In the genomic region with DNA sequence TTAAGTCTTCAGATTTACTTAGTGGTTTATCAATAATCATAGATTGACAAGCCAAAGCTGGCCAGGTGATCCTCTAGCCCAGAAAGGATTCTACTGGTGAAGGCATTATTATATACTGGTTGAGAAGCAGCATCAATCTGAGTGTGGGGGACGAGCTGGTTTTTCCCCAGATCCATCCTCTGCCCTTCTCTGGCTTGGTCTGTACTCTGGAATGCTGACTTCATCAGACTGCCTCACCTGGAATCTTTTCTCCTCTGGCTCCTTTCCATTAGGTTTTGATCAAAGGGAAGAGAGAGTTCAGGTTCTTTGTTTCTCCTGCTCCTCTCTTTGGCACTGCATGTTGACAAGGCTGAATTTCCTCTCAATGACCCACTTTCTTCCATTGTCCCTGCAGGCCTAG, we compare ENCODE assay signal across 36 cellular contexts.
"Had no signal": no experiment of that assay in that cellular context is flagged by ENCODE, and none has a peak within 500 bp of the region (broad histone marks: within the 10 kb centered on the region; RNA-seq: fewer than 3 reads in every experiment).

No MANE protein-coding gene starts in this region.

- H3K27ac ChIP-seq: adrenal gland, breast epithelium, cardiac muscle cell, colonic mucosa, heart left ventricle, WERI-Rb-1 had no signal

- ATAC-seq: activated CD4-positive, alpha-beta T cell treated with anti-CD3 and anti-CD28 coated beads for 36 hours; activated CD8-positive, alpha-beta memory T cell treated with anti-CD3 and anti-CD28 coated beads, Interleukin-2, amount 10 ng/mL, durations not matched to agents 7 days and 5 days; activated CD8-positive, alpha-beta T cell treated with anti-CD3 and anti-CD28 coated beads, Interleukin-2, amount 10 ng/mL, durations not matched to agents 7 days and 5 days; activated naive CD8-positive, alpha-beta T cell treated with anti-CD3 and anti-CD28 coated beads, Interleukin-2, amount 50 U/mL, for 24 hours; esophagus mucosa; heart left ventricle; T-helper 17 cell had no signal

- H3K36me3 ChIP-seq: adrenal gland, breast epithelium, cardiac muscle cell, colonic mucosa, heart left ventricle, WERI-Rb-1 had no signal

- H3K4me3 ChIP-seq: adrenal gland, breast epithelium, cardiac muscle cell, colonic mucosa, heart left ventricle had no signal

- H3K27me3 Mint-ChIP-seq: activated CD4-positive, alpha-beta T cell treated with anti-CD3 and anti-CD28 coated beads, Interleukin-2, amount 10 ng/mL, durations not matched to agents 24 days and 14 days; activated CD8-positive, alpha-beta memory T cell treated with anti-CD3 and anti-CD28 coated beads, Interleukin-2, amount 10 ng/mL, durations not matched to agents 7 days and 5 days; brain; T-helper 17 cell had no signal

- H3K9me3 Mint-ChIP-seq: activated CD4-positive, alpha-beta memory T cell treated with anti-CD3 and anti-CD28 coated beads for 36 hours; activated CD4-positive, alpha-beta T cell treated with anti-CD3 and anti-CD28 coated beads, Interleukin-2, amount 10 ng/mL, durations not matched to agents 24 days and 14 days; activated naive CD4-positive, alpha-beta T cell treated with anti-CD3 and anti-CD28 coated beads for 36 hours; activated naive CD4-positive, alpha-beta T cell treated with anti-CD3 and anti-CD28 coated beads, Interleukin-2, amount 50 U/mL, for 24 hours; activated naive CD8-positive, alpha-beta T cell treated with anti-CD3 and anti-CD28 coated beads for 36 hours; activated T-helper 1 cell treated with anti-CD3 and anti-CD28 coated beads, Interleukin-12 subunit alpha, Interleukin-12 subunit beta, Interleukin-2, Interleukin-4 antibody, amounts not matched to agents 30 ng/mL and 10 ng/mL and 1 ng/mL, durations not matched to agents 14 hours and 24 hours and 36 hours; activated T-helper 2 cell treated with anti-CD3 and anti-CD28 coated beads, Interferon-gamma antibody, Interleukin-2, Interleukin-4, amounts not matched to agents 10 μg/mL and 5 μg/mL and 100 μg/mL, durations not matched to agents 14 hours and 24 hours and 36 hours; brain; T-helper 2 cell treated with Interferon-gamma antibody and Interleukin-4, amounts not matched to agents 5 μg/mL and 100 μg/mL, for 36 hours had no signal

- H3K27me3 ChIP-seq: adrenal gland, breast epithelium, cardiac muscle cell, colonic mucosa, heart left ventricle had no signal

- H3K9me3 ChIP-seq: adrenal gland, breast epithelium, colonic mucosa, heart left ventricle had no signal

- H3K4me1 ChIP-seq: adrenal gland, breast epithelium, colonic mucosa, heart left ventricle had no signal

- H3K27ac Mint-ChIP-seq: activated CD4-positive, alpha-beta memory T cell treated with anti-CD3 and anti-CD28 coated beads for 36 hours; activated CD4-positive, alpha-beta T cell treated with anti-CD3 and anti-CD28 coated beads for 36 hours; activated CD4-positive, alpha-beta T cell treated with anti-CD3 and anti-CD28 coated beads, Interleukin-2, amount 10 ng/mL, durations not matched to agents 24 days and 14 days; activated CD8-positive, alpha-beta memory T cell treated with anti-CD3 and anti-CD28 coated beads, Interleukin-2, amount 10 ng/mL, durations not matched to agents 7 days and 5 days; activated CD8-positive, alpha-beta T cell treated with anti-CD3 and anti-CD28 coated beads, Interleukin-2, amount 10 ng/mL, durations not matched to agents 7 days and 5 days; activated naive CD4-positive, alpha-beta T cell treated with anti-CD3 and anti-CD28 coated beads for 36 hours; activated naive CD4-positive, alpha-beta T cell treated with anti-CD3 and anti-CD28 coated beads, Interleukin-2, amount 50 U/mL, for 24 hours; activated naive CD8-positive, alpha-beta T cell treated with anti-CD3 and anti-CD28 coated beads for 36 hours; activated naive CD8-positive, alpha-beta T cell treated with anti-CD3 and anti-CD28 coated beads, Interleukin-2, amount 50 U/mL, for 24 hours; activated T-helper 1 cell treated with anti-CD3 and anti-CD28 coated beads, Interleukin-12 subunit alpha, Interleukin-12 subunit beta, Interleukin-2, Interleukin-4 antibody, amounts not matched to agents 30 ng/mL and 10 ng/mL and 1 ng/mL, durations not matched to agents 14 hours and 24 hours and 36 hours; activated T-helper 2 cell treated with anti-CD3 and anti-CD28 coated beads, Interferon-gamma antibody, Interleukin-2, Interleukin-4, amounts not matched to agents 10 μg/mL and 5 μg/mL and 100 μg/mL, durations not matched to agents 14 hours and 24 hours and 36 hours; brain; T-helper 17 cell; T-helper 2 cell treated with Interferon-gamma antibody and Interleukin-4, amounts not matched to agents 5 μg/mL and 100 μg/mL, for 36 hours had no signal

- H3K4me3 Mint-ChIP-seq: activated CD4-positive, alpha-beta memory T cell treated with anti-CD3 and anti-CD28 coated beads for 36 hours; activated CD4-positive, alpha-beta T cell treated with anti-CD3 and anti-CD28 coated beads for 36 hours; activated CD4-positive, alpha-beta T cell treated with anti-CD3 and anti-CD28 coated beads, Interleukin-2, amount 10 ng/mL, durations not matched to agents 24 days and 14 days; activated CD8-positive, alpha-beta memory T cell treated with anti-CD3 and anti-CD28 coated beads, Interleukin-2, amount 10 ng/mL, durations not matched to agents 7 days and 5 days; activated CD8-positive, alpha-beta T cell treated with anti-CD3 and anti-CD28 coated beads, Interleukin-2, amount 10 ng/mL, durations not matched to agents 7 days and 5 days; activated naive CD4-positive, alpha-beta T cell treated with anti-CD3 and anti-CD28 coated beads for 36 hours; activated naive CD4-positive, alpha-beta T cell treated with anti-CD3 and anti-CD28 coated beads, Interleukin-2, amount 50 U/mL, for 24 hours; activated naive CD8-positive, alpha-beta T cell treated with anti-CD3 and anti-CD28 coated beads for 36 hours; activated naive CD8-positive, alpha-beta T cell treated with anti-CD3 and anti-CD28 coated beads, Interleukin-2, amount 50 U/mL, for 24 hours; activated T-helper 1 cell treated with anti-CD3 and anti-CD28 coated beads, Interleukin-12 subunit alpha, Interleukin-12 subunit beta, Interleukin-2, Interleukin-4 antibody, amounts not matched to agents 30 ng/mL and 10 ng/mL and 1 ng/mL, durations not matched to agents 14 hours and 24 hours and 36 hours; brain; T-helper 17 cell; T-helper 2 cell treated with Interferon-gamma antibody and Interleukin-4, amounts not matched to agents 5 μg/mL and 100 μg/mL, for 36 hours had no signal

- H3K4me1 Mint-ChIP-seq: activated CD4-positive, alpha-beta T cell treated with anti-CD3 and anti-CD28 coated beads for 36 hours; activated CD4-positive, alpha-beta T cell treated with anti-CD3 and anti-CD28 coated beads, Interleukin-2, amount 10 ng/mL, durations not matched to agents 24 days and 14 days; activated CD8-positive, alpha-beta memory T cell treated with anti-CD3 and anti-CD28 coated beads, Interleukin-2, amount 10 ng/mL, durations not matched to agents 7 days and 5 days; activated naive CD4-positive, alpha-beta T cell treated with anti-CD3 and anti-CD28 coated beads, Interleukin-2, amount 50 U/mL, for 24 hours; activated naive CD8-positive, alpha-beta T cell treated with anti-CD3 and anti-CD28 coated beads for 36 hours; activated naive CD8-positive, alpha-beta T cell treated with anti-CD3 and anti-CD28 coated beads, Interleukin-2, amount 50 U/mL, for 24 hours; brain; T-helper 17 cell had no signal

- H3K36me3 Mint-ChIP-seq: activated CD4-positive, alpha-beta memory T cell treated with anti-CD3 and anti-CD28 coated beads for 36 hours; activated CD8-positive, alpha-beta memory T cell treated with anti-CD3 and anti-CD28 coated beads, Interleukin-2, amount 10 ng/mL, durations not matched to agents 7 days and 5 days; activated naive CD4-positive, alpha-beta T cell treated with anti-CD3 and anti-CD28 coated beads, Interleukin-2, amount 50 U/mL, for 24 hours; activated naive CD8-positive, alpha-beta T cell treated with anti-CD3 and anti-CD28 coated beads for 36 hours; brain had no signal

- DNase-seq: activated CD4-positive, alpha-beta memory T cell treated with anti-CD3 and anti-CD28 coated beads for 36 hours; activated CD4-positive, alpha-beta T cell treated with anti-CD3 and anti-CD28 coated beads for 36 hours; activated CD4-positive, alpha-beta T cell treated with anti-CD3 and anti-CD28 coated beads, Interleukin-2, amount 10 ng/mL, durations not matched to agents 24 days and 14 days; activated CD4-positive, CD25-positive, alpha-beta regulatory T cell; activated CD4-positive, CD25-positive, alpha-beta regulatory T cell treated with anti-CD3 and anti-CD28 coated beads, Interleukin-2, amount 50 U/mL, for 72 hours; activated CD8-positive, alpha-beta memory T cell treated with anti-CD3 and anti-CD28 coated beads, Interleukin-2, amount 10 ng/mL, durations not matched to agents 7 days and 5 days; activated CD8-positive, alpha-beta memory T cell treated with anti-CD3 and anti-CD28 coated beads, Interleukin-2, amount 50 U/mL, for 4 hours; activated CD8-positive, alpha-beta T cell treated with anti-CD3 and anti-CD28 coated beads, Interleukin-2, amount 10 ng/mL, durations not matched to agents 7 days and 5 days; activated effector memory CD4-positive, alpha-beta T cell treated with anti-CD3 and anti-CD28 coated beads, Interleukin-2, amount 50 U/mL, for 16 hours; activated naive CD4-positive, alpha-beta T cell treated with anti-CD3 and anti-CD28 coated beads for 36 hours; activated naive CD8-positive, alpha-beta T cell treated with anti-CD3 and anti-CD28 coated beads for 36 hours; activated naive CD8-positive, alpha-beta T cell treated with anti-CD3 and anti-CD28 coated beads, Interleukin-2, amount 50 U/mL, for 24 hours; activated T-cell treated with anti-CD3 and anti-CD28 coated beads, Interleukin-2, amount 50 U/mL, for 1 hour; activated T-cell treated with anti-CD3 and anti-CD28 coated beads, Interleukin-2, amount 50 U/mL, for 48 hours; adrenal gland; amygdala; aorta; central memory CD4-positive, alpha-beta T cell; cerebellar nuclear complex; colonic mucosa; effector CD8-positive, alpha-beta T cell; foreskin fibroblast; glutamatergic neuron; heart left ventricle; T-helper 1 cell; T-helper 17 cell; T1000; WERI-Rb-1 had no signal
